Comparison of ENCODE assay signal across 1 cellular context in genomic region chr19:13846533-13847032, GRCh38.
TF ChIP-seq lines count a peak whose summit lies in the region.

No MANE protein-coding gene starts in this region.

TF ChIP-seq in HepG2, 621 proteins besides CTCF, POLR2A, EP300 and RAD21 (continued from another document and continues in another):
- TF ChIP-seq PATZ1 (CRISPR knock-in tag; IDR thresholded peaks at IDR 0.05) = peak; percentile 95
- peak; percentile 28; the same call in 1 of the 2 replicates for TF ChIP-seq TAF1 (CRISPR knock-in tag; IDR thresholded peaks at IDR 0.05)
- TF ChIP-seq ONECUT2 (CRISPR knock-in tag; IDR thresholded peaks at IDR 0.05) = no peak
- TF ChIP-seq ZFP1 (CRISPR knock-in tag; IDR thresholded peaks at IDR 0.05) = 0 out of 2 replicates have a peak, but pooled peaks have one; percentile 22
- no peak for TF ChIP-seq GLMP (CRISPR knock-in tag; IDR thresholded peaks at IDR 0.05; ENCODE audit: borderline replicate concordance)
- peak; percentile 54; the same call in 1 of the 2 replicates for TF ChIP-seq ELF1 (CRISPR knock-in tag; IDR thresholded peaks at IDR 0.05)
- TF ChIP-seq GZF1 (CRISPR knock-in tag; IDR thresholded peaks at IDR 0.05) = no peak
- no peak for TF ChIP-seq KLF11 (CRISPR knock-in tag; IDR thresholded peaks at IDR 0.05)
- no peak for TF ChIP-seq MZF1 (CRISPR knock-in tag; IDR thresholded peaks at IDR 0.05; ENCODE audit: borderline replicate concordance)
- peak; percentile 45; the same call in 1 of the 2 replicates for TF ChIP-seq GATAD1 (CRISPR knock-in tag; IDR thresholded peaks at IDR 0.05)
- no peak for TF ChIP-seq ZNF18 (CRISPR knock-in tag; IDR thresholded peaks at IDR 0.05; ENCODE audit: insufficient replicate concordance)
- no peak for TF ChIP-seq DZIP1 (CRISPR knock-in tag; IDR thresholded peaks at IDR 0.05)
- no peak for TF ChIP-seq ZNF609 (CRISPR knock-in tag; IDR thresholded peaks at IDR 0.05; ENCODE audit: borderline replicate concordance)
- TF ChIP-seq ZNF10 (CRISPR knock-in tag; IDR thresholded peaks at IDR 0.05; ENCODE audit: borderline replicate concordance, low read depth) = no peak
- no peak for TF ChIP-seq ZHX1 (CRISPR knock-in tag; IDR thresholded peaks at IDR 0.05; ENCODE audit: low read depth)
- no peak; the same call in 1 of the 2 replicates for TF ChIP-seq NR2F6 (IDR thresholded peaks at IDR 0.05)
- peak; percentile 67; the same call in 1 of the 2 replicates for TF ChIP-seq NR2F6 (CRISPR knock-in tag; IDR thresholded peaks at IDR 0.05)
- no peak for TF ChIP-seq DPF2 (CRISPR knock-in tag; IDR thresholded peaks at IDR 0.05; ENCODE audit: borderline replicate concordance, low read depth)
- no peak; the same call in 1 of the 2 replicates for TF ChIP-seq PHF21A (CRISPR knock-in tag; IDR thresholded peaks at IDR 0.05)
- TF ChIP-seq RBM22 (optimal IDR thresholded peaks at IDR 0.05; ENCODE audit: low read length) = peak; percentile 70
- TF ChIP-seq ZNF274 (CRISPR knock-in tag; IDR thresholded peaks at IDR 0.05) = no peak
- no peak for TF ChIP-seq LRRFIP1 (CRISPR knock-in tag; conservative IDR thresholded peaks at IDR 0.05)
- TF ChIP-seq EEA1 (CRISPR knock-in tag; IDR thresholded peaks at IDR 0.05; ENCODE audit: borderline replicate concordance) = no peak
- TF ChIP-seq KMT2A (CRISPR knock-in tag; IDR thresholded peaks at IDR 0.05) = no peak
- no peak for TF ChIP-seq RELA (CRISPR knock-in tag; IDR thresholded peaks at IDR 0.05)
- no peak for TF ChIP-seq MATR3 (CRISPR knock-in tag; IDR thresholded peaks at IDR 0.05)
- TF ChIP-seq NR2C2 (CRISPR knock-in tag; IDR thresholded peaks at IDR 0.05; ENCODE audit: borderline replicate concordance) = peak; percentile 17; the same call in 1 of the 2 replicates
- TF ChIP-seq TFAP4 (IDR thresholded peaks at IDR 0.05; ENCODE audit: borderline replicate concordance, low read depth) = peak; percentile 91
- 0 out of 2 replicates have a peak, but pooled peaks have one; percentile 14 for TF ChIP-seq POGZ (CRISPR knock-in tag; IDR thresholded peaks at IDR 0.05)
- no peak for TF ChIP-seq USF2 (IDR thresholded peaks at IDR 0.05; ENCODE audit: low read depth, low read length)
- no peak for TF ChIP-seq USF2 (CRISPR knock-in tag; IDR thresholded peaks at IDR 0.05; ENCODE audit: borderline replicate concordance)
- TF ChIP-seq ZNF552 (CRISPR knock-in tag; IDR thresholded peaks at IDR 0.05; ENCODE audit: borderline replicate concordance) = no peak
- no peak for TF ChIP-seq ZNF468 (CRISPR knock-in tag; IDR thresholded peaks at IDR 0.05)
- no peak for TF ChIP-seq SOX13 (IDR thresholded peaks at IDR 0.05)
- TF ChIP-seq SOX13 (CRISPR knock-in tag; conservative IDR thresholded peaks at IDR 0.05 in 1 of 2, IDR thresholded peaks at IDR 0.05 in 1 of 2) = peak in 1 of 2 experiments; percentile 50; a peak in 1 of 4 replicates
- peak; percentile 19; the same call in 1 of the 2 replicates for TF ChIP-seq TBX3 (IDR thresholded peaks at IDR 0.05; ENCODE audit: borderline replicate concordance)
- TF ChIP-seq SATB2 (CRISPR knock-in tag; IDR thresholded peaks at IDR 0.05) = 0 out of 2 replicates have a peak, but pooled peaks have one; percentile 35
- TF ChIP-seq ZBTB3 (CRISPR knock-in tag; IDR thresholded peaks at IDR 0.05; ENCODE audit: borderline replicate concordance, low read depth) = no peak
- TF ChIP-seq RFXAP (CRISPR knock-in tag; IDR thresholded peaks at IDR 0.05; ENCODE audit: borderline replicate concordance) = peak; percentile 73; the same call in 1 of the 2 replicates
- peak; percentile 54; the same call in 1 of the 2 replicates for TF ChIP-seq ELF3 (CRISPR knock-in tag; IDR thresholded peaks at IDR 0.05)
